Comparison of ENCODE assay signal across 10 cellular contexts in genomic region chr5:177537389-177538361, GRCh38. TPM values are rescaled to one million over a fixed set of nuclear protein-coding genes. Genes with fewer than 3 reads are reported as not detected.
DNase-seq lines count a peak whose midpoint lies in the region; ATAC-seq, FAIRE-seq and TF ChIP-seq lines count a peak whose summit lies in the region.
"Had no signal": no experiment of that assay in that cellular context is flagged by ENCODE, and none has a peak within 500 bp of the region (broad histone marks: within the 10 kb centered on the region; RNA-seq: fewer than 3 reads in every experiment).

No MANE protein-coding gene starts in this region.

- peaks cover 5 to 40% (median 21%) of the 10 kb centered on the region in 4 donors for H3K4me1 ChIP-seq in transverse colon

- H3K27me3 Mint-ChIP-seq in chondrocyte (ENCODE audit: low read depth) = no peaks in the 10 kb centered on the region

- H3K4me1 Mint-ChIP-seq in chondrocyte (ENCODE audit: low read depth) = peaks cover 75% of the 10 kb centered on the region

- peak overlapping the region; percentile 45 to 65 (median 54) for H3K27ac ChIP-seq in transverse colon

- H3K9me3 ChIP-seq in transverse colon = no peaks in the 10 kb centered on the region

- no peaks in the 10 kb centered on the region for H3K9me3 Mint-ChIP-seq in chondrocyte (ENCODE audit: low read depth)

- TF ChIP-seq POLR2A in transverse colon (IDR thresholded peaks at IDR 0.05) = no peak

- ATAC-seq in left colon = peak; percentile 76

- H3K4me3 ChIP-seq in transverse colon = no peak overlapping the region

- no peak for TF ChIP-seq CTCF in chondrocyte (IDR thresholded peaks at IDR 0.05)
- no peak for TF ChIP-seq CTCF in transverse colon (IDR thresholded peaks at IDR 0.05)

- FAIRE-seq in HTR-8/SVneo (lab: Jason Lieb, UNC) = peak; percentile 4
- FAIRE-seq: frontal cortex, TTC549 had no signal

- peak overlapping the region; percentile 38 for H3K4me3 Mint-ChIP-seq in chondrocyte (ENCODE audit: unreplicated experiment)

- in situ Hi-C loops in transverse colon (cut with MboI; ENCODE audit: low pct_ligation_motif_present in 1 of 4, low pct_unique_long_range_greater_than_20kb in 1 of 4, low sequenced_read_pairs in 3 of 4) = no loop called here

- H3K27ac Mint-ChIP-seq in chondrocyte (ENCODE audit: unreplicated experiment) = peak overlapping the region; percentile 98

- WGBS in transverse colon (ENCODE audit: low coverage in 1 of 2), 2 donors = 41 to 45% methylated on average over 5 to 15 of the region's 15 CpGs

- no peak for TF ChIP-seq EP300 in transverse colon (IDR thresholded peaks at IDR 0.05; ENCODE audit: low read depth)

- intact Hi-C loops in left colon (cut with DNase I, micrococcal nuclease) (no loop called here), transverse colon (cut with DNase I; ENCODE audit: low total_unique reads) (no loop called here)

- H3K36me3 Mint-ChIP-seq in chondrocyte (ENCODE audit: low read depth) = peaks cover 12% of the 10 kb centered on the region

- no peaks in the 10 kb centered on the region for H3K27me3 ChIP-seq in transverse colon

- peaks cover 0 to 26% (median 0%) of the 10 kb centered on the region in 4 donors for H3K36me3 ChIP-seq in transverse colon

- DNase-seq in HTR-8/SVneo (ENCODE audit: insufficient read length, low spot score) (peak; percentile 62), chondrocyte (ENCODE audit: low spot score) (no peak), left colon (peak; percentile 32 to 55), transverse colon (peak; percentile 40), mesenteric fat pad (ENCODE audit: low spot score) (no peak), SIG-M5 treated with dmso at 0.1 percent for 504 hours (lab: John Stamatoyannopoulos, UW; ENCODE audit: unreplicated experiment) (no peak), NCI-H2029 (lab: John Stamatoyannopoulos, UW) (no peak)
- DNase-seq in stimulated activated naive CD4-positive, alpha-beta T cell (lab: John Stamatoyannopoulos, UW) = no peak

RNA-seq across cellular contexts. Expression of gene FAM193B, which starts 16.7 kb away (rescaled TPM):
- 75.2 to 85.9 TPM (median 79.1 TPM) in 3 replicates for total RNA-seq in chondrocyte
- 10 to 100 TPM; 52.1 to 56.1 TPM for total RNA-seq in left colon
- total RNA-seq in transverse colon = 100 to 1,000 TPM in 1 of 4 donors, 10 to 100 TPM in 3; 59.7 to 128 (median 63.5) TPM
- total RNA-seq in mesenteric fat pad = 63.1 TPM

RNA-seq across cellular contexts. Expression of gene DDX41, which starts 20.9 kb away (rescaled TPM):
- total RNA-seq in chondrocyte = 77.2 to 79.0 TPM (median 78.6 TPM) in 3 replicates
- 10 to 100 TPM; 74.3 to 79.9 TPM for total RNA-seq in left colon
- 100 to 1,000 TPM in 2 of 4 donors, 10 to 100 TPM in 2; 96.5 to 170 (median 130) TPM for total RNA-seq in transverse colon
- 63.8 TPM for total RNA-seq in mesenteric fat pad

RNA-seq across cellular contexts. Expression of gene DOK3, which starts 28.0 kb away (rescaled TPM):
- total RNA-seq in chondrocyte (4.7 to 7.7 TPM (median 7.5 TPM) in 3 replicates), left colon (1 to 10 TPM; 4.1 to 8.9 TPM), transverse colon (10 to 100 TPM in 2 of 4 donors, 1 to 10 TPM in 1, under 1 TPM in 1; 0.60 to 17.2 (median 7.8) TPM), mesenteric fat pad (22.6 TPM)

RNA-seq across cellular contexts. Expression of gene PDLIM7, which starts 40.3 kb away (rescaled TPM):
- 563 to 633 TPM (median 613 TPM) in 3 replicates for total RNA-seq in chondrocyte
- 10 to 100 TPM; 12.1 to 56.5 TPM for total RNA-seq in left colon
- total RNA-seq in transverse colon = 100 to 1,000 TPM in 1 of 4 donors, 10 to 100 TPM in 3; 52.6 to 256 (median 78.6) TPM
- 58.8 TPM for total RNA-seq in mesenteric fat pad

RNA-seq across cellular contexts. Expression of gene TMED9, which starts 54.3 kb away (rescaled TPM):
- total RNA-seq in chondrocyte = 290 to 299 TPM (median 293 TPM) in 3 replicates
- total RNA-seq in left colon = 100 to 1,000 TPM; 160 to 204 TPM
- 10 to 100 TPM; 34.4 to 85.9 (median 70.9) TPM for total RNA-seq in transverse colon
- 168 TPM for total RNA-seq in mesenteric fat pad

Comparison
In these comparisons a context has a peak if more than half of its experiments do, and no peak if none do; other contexts are left out.
1. DNase-seq: peak in HTR-8/SVneo (single experiment), left colon (2 of 2) and transverse colon (single experiment); none in chondrocyte (single experiment), mesenteric fat pad (single experiment), SIG-M5 treated with dmso at 0.1 percent for 504 hours (single experiment), NCI-H2029 (single experiment) and stimulated activated naive CD4-positive, alpha-beta T cell (0 of 6).